1 cellular context compared by ENCODE assay signal in the genomic region with DNA sequence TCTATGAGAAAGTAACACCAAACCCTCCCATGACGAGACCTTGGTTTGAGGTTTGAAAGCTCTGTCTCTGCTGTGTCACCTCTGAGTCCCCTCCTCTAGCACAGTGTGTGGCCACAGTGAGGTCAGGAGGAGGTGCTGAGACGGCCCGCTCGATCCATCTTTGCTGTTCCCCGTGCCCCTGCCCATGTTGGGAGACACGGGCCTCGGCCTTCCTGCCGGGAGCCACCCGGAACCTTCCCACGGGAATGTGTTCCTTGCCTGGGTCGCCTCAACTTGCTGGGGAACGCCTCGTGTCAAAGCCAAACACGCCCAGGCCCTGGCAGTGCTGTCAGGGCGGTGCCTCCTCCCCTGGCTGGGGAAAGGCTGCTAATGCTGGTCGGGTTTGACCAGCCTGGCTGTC.
TF ChIP-seq lines count a peak whose summit lies in the region.

No MANE protein-coding gene starts in this region.

TF ChIP-seq in GM12878, 131 proteins besides CTCF, POLR2A, EP300 and RAD21:
- TF ChIP-seq ASH2L (IDR thresholded peaks at IDR 0.05; ENCODE audit: borderline replicate concordance, low read depth) (no peak), SIN3A (IDR thresholded peaks at IDR 0.05; ENCODE audit: low read depth, low read length) (no peak), MYB (IDR thresholded peaks at IDR 0.05; ENCODE audit: borderline replicate concordance, low read depth, low read length) (no peak), KDM1A (IDR thresholded peaks at IDR 0.05; ENCODE audit: borderline replicate concordance) (no peak), WRNIP1 (IDR thresholded peaks at IDR 0.05; ENCODE audit: borderline replicate concordance, low read depth, low read length) (no peak)
- TF ChIP-seq, protein P1, sequence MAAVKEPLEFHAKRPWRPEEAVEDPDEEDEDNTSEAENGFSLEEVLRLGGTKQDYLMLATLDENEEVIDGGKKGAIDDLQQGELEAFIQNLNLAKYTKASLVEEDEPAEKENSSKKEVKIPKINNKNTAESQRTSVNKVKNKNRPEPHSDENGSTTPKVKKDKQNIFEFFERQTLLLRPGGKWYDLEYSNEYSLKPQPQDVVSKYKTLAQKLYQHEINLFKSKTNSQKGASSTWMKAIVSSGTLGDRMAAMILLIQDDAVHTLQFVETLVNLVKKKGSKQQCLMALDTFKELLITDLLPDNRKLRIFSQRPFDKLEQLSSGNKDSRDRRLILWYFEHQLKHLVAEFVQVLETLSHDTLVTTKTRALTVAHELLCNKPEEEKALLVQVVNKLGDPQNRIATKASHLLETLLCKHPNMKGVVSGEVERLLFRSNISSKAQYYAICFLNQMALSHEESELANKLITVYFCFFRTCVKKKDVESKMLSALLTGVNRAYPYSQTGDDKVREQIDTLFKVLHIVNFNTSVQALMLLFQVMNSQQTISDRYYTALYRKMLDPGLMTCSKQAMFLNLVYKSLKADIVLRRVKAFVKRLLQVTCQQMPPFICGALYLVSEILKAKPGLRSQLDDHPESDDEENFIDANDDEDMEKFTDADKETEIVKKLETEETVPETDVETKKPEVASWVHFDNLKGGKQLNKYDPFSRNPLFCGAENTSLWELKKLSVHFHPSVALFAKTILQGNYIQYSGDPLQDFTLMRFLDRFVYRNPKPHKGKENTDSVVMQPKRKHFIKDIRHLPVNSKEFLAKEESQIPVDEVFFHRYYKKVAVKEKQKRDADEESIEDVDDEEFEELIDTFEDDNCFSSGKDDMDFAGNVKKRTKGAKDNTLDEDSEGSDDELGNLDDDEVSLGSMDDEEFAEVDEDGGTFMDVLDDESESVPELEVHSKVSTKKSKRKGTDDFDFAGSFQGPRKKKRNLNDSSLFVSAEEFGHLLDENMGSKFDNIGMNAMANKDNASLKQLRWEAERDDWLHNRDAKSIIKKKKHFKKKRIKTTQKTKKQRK (IDR thresholded peaks at IDR 0.05; ENCODE audit: low read depth, low read length): no peak
- TF ChIP-seq, protein P2, sequence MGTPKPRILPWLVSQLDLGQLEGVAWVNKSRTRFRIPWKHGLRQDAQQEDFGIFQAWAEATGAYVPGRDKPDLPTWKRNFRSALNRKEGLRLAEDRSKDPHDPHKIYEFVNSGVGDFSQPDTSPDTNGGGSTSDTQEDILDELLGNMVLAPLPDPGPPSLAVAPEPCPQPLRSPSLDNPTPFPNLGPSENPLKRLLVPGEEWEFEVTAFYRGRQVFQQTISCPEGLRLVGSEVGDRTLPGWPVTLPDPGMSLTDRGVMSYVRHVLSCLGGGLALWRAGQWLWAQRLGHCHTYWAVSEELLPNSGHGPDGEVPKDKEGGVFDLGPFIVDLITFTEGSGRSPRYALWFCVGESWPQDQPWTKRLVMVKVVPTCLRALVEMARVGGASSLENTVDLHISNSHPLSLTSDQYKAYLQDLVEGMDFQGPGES (IDR thresholded peaks at IDR 0.05): no peak
- TF ChIP-seq, protein P3, sequence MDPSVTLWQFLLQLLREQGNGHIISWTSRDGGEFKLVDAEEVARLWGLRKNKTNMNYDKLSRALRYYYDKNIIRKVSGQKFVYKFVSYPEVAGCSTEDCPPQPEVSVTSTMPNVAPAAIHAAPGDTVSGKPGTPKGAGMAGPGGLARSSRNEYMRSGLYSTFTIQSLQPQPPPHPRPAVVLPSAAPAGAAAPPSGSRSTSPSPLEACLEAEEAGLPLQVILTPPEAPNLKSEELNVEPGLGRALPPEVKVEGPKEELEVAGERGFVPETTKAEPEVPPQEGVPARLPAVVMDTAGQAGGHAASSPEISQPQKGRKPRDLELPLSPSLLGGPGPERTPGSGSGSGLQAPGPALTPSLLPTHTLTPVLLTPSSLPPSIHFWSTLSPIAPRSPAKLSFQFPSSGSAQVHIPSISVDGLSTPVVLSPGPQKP (IDR thresholded peaks at IDR 0.05; ENCODE audit: low read depth, low read length): no peak
- TF ChIP-seq, protein P4, sequence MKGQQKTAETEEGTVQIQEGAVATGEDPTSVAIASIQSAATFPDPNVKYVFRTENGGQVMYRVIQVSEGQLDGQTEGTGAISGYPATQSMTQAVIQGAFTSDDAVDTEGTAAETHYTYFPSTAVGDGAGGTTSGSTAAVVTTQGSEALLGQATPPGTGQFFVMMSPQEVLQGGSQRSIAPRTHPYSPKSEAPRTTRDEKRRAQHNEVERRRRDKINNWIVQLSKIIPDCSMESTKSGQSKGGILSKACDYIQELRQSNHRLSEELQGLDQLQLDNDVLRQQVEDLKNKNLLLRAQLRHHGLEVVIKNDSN (IDR thresholded peaks at IDR 0.05; ENCODE audit: borderline replicate concordance, extremely low read length, insufficient read depth, low read depth, low read length): no peak
